9 cellular contexts compared by ENCODE assay signal in the genomic region with DNA sequence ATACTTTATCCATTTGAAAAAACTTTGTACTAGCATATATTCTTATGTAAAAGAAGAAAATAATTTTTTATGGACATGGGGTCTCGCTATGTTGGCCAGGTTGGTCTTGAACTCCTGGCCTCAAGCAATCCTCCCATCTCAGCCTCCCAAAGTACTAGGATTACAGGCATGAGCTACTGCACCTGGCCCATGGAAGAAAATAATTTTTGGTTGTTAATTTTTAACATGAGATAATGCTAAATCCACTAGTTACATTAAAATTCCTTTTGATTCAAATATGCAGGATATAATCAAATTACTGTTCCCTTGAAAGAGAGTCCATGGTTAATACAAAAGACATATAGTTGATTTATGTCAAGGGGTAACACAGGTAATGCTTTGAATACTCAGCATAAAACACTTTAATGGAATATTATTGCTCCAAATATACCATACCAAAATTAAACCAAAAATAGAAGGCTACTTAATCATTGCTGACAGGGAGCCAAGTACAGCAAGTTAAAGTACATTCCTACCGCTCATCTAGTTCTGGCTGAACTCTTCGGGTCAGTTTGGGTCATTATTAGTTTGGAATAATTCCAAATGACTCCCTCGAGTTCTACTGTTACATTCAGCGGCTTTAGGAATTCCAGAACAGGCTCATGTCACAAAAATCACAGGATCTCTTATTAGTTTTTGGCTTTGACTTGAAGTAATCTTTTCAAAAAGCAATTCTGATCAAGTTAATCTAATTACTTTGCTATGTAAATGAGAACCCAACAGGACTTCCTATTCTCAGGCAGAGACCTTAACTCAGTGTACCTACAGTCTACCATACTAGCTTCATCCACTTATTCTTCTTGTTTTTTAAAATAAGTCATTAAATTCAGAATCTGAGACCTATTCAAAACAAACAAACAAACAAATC. TPM values are rescaled to one million over a fixed set of nuclear protein-coding genes. Genes with fewer than 3 reads are reported as not detected.
DNase-seq lines count a peak whose midpoint lies in the region; FAIRE-seq and TF ChIP-seq lines count a peak whose summit lies in the region.
"Had no signal": no experiment of that assay in that cellular context is flagged by ENCODE, and none has a peak within 500 bp of the region (broad histone marks: within the 10 kb centered on the region; RNA-seq: fewer than 3 reads in every experiment).

No MANE protein-coding gene starts in this region.

- intact Hi-C loops in esophagus squamous epithelium (cut with DNase I): no loop called here

- TF ChIP-seq CTCF in esophagus squamous epithelium (IDR thresholded peaks at IDR 0.05) (no peak), nephron progenitor cell (IDR thresholded peaks at IDR 0.05) (no peak)

- no peak for FAIRE-seq in GM19239 (lab: Jason Lieb, UNC)

- 27 to 31% methylated on average over 5 of the region's 5 CpGs for WGBS in esophagus squamous epithelium, 2 donors

- H3K4me3 ChIP-seq in esophagus squamous epithelium: no peak overlapping the region

- peaks cover 42% of the 10 kb centered on the region for H3K4me1 Mint-ChIP-seq in nephron progenitor cell

- H3K36me3 Mint-ChIP-seq in nephron progenitor cell (ENCODE audit: low read depth): peaks cover 52% of the 10 kb centered on the region

- H3K27me3 ChIP-seq in esophagus squamous epithelium: no peaks in the 10 kb centered on the region

- DNase-seq in AG20443 (ENCODE audit: low spot score) (peak; percentile 80), NCI-H446 (lab: John Stamatoyannopoulos, UW) (peak; percentile 14 to 27), esophagus squamous epithelium (lab: John Stamatoyannopoulos, UW) (no peak), nephron progenitor cell (no peak), GM19239 (ENCODE audit: insufficient read length, low spot score) (no peak), NCI-H1694 treated with DMSO at 0.1 percent for 48 hours (lab: John Stamatoyannopoulos, UW) (no peak), DMS153 treated with DMSO at 0.1 percent for 48 hours (lab: John Stamatoyannopoulos, UW; ENCODE audit: unreplicated experiment) (no peak), T-helper 1 cell (no peak)
- DNase-seq: activated CD4-positive, alpha-beta T cell treated with anti-CD3 and anti-CD28 coated beads, Interleukin-2, amount 50 U/mL, for 1 hour had no signal

- H3K9me3 ChIP-seq in esophagus squamous epithelium: no peaks in the 10 kb centered on the region

- H3K4me3 Mint-ChIP-seq in nephron progenitor cell: no peak overlapping the region

- no peak for TF ChIP-seq POLR2A in esophagus squamous epithelium (IDR thresholded peaks at IDR 0.05)

- H3K27ac Mint-ChIP-seq in nephron progenitor cell: peak overlapping the region; percentile 22

- H3K4me1 ChIP-seq in esophagus squamous epithelium: peaks cover 0 to 56% (median 27%) of the 10 kb centered on the region in 3 donors

- peaks cover 6% of the 10 kb centered on the region for H3K27me3 Mint-ChIP-seq in nephron progenitor cell (ENCODE audit: low read depth, poor library complexity)

- H3K9me3 Mint-ChIP-seq in nephron progenitor cell: peaks cover 16% of the 10 kb centered on the region

- H3K27ac ChIP-seq in esophagus squamous epithelium: peak overlapping the region in 3 of 4 donors; percentile 7 to 63 (median 50)

- H3K36me3 ChIP-seq in esophagus squamous epithelium: no peaks in the 10 kb centered on the region

RNA-seq across cellular contexts. Expression of gene SOS2, which starts 6.1 kb away (rescaled TPM):
- total RNA-seq in esophagus squamous epithelium: 10 to 100 TPM; 13.8 to 29.6 (median 18.6) TPM

Comparison
In these comparisons a context has a peak if more than half of its experiments do, and no peak if none do; other contexts are left out.
1. DNase-seq: peak in AG20443 (single experiment) and NCI-H446 (2 of 2); none in esophagus squamous epithelium (single experiment), nephron progenitor cell (single experiment), GM19239 (single experiment), NCI-H1694 treated with DMSO at 0.1 percent for 48 hours (single experiment), DMS153 treated with DMSO at 0.1 percent for 48 hours (single experiment) and T-helper 1 cell (0 of 5).